ENCODE assay signal across 18 cellular contexts in the genomic region with DNA sequence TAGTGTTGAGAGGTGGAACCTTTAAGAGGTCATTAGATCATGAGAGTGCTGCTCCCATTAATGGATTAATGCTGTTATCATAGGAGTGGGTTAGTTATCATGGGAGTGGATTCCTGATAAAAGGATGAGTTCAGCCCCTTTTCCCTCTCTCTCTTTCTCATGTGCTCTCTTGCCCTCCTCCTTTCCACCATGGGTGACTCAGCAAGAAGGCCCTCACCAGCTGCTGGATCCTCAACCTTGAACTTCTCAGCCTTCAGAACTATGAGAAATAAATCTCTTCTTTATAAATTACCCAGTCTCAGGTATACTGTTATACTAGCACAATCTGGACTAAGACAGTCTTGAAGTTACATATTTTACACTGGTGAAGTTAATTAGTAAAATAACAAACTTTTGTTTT. TPM values are rescaled to one million over a fixed set of nuclear protein-coding genes. Genes with fewer than 3 reads are reported as not detected.
A peak's percentile ranks its signal among the peaks of the same experiment; 100 is the strongest.
DNase-seq lines count a peak whose midpoint lies in the region; ATAC-seq and TF ChIP-seq lines count a peak whose summit lies in the region.
"Had no signal": no experiment of that assay in that cellular context is flagged by ENCODE, and none has a peak within 500 bp of the region (broad histone marks: within the 10 kb centered on the region; RNA-seq: fewer than 3 reads in every experiment).

No MANE protein-coding gene starts in this region.

- intact Hi-C loops in left lung (cut with DNase I) = loop anchor here in 1 of 2 donors (10.0 kb wide), 1 partner anchor 479 kb away; no protein-coding TSS in a partner anchor

- H3K9me3 ChIP-seq in left lung = no peaks in the 10 kb centered on the region

- no peaks in the 10 kb centered on the region for H3K27me3 ChIP-seq in left lung

- H3K27ac ChIP-seq in left lung = no peak overlapping the region
- H3K27ac ChIP-seq: GM23248 had no signal

- no peaks in the 10 kb centered on the region for H3K4me1 ChIP-seq in left lung

- no peak for ATAC-seq in left lung
- ATAC-seq: Panc1, Right ventricle myocardium inferior had no signal

- TF ChIP-seq CTCF in choroid plexus epithelial cell (conservative IDR thresholded peaks at IDR 0.05; ENCODE audit: low read depth, low read length) (no peak), left lung (IDR thresholded peaks at IDR 0.05) (no peak)

- no peak overlapping the region for H3K4me3 ChIP-seq in choroid plexus epithelial cell (ENCODE audit: low read depth, low read length)
- no peak overlapping the region for H3K4me3 ChIP-seq in left lung
- H3K4me3 ChIP-seq: GM23248 had no signal

- DNase-seq in EH (ENCODE audit: low read depth) (peak; percentile 49), M059J (ENCODE audit: low read depth) (peak; percentile 24), choroid plexus epithelial cell (ENCODE audit: low read depth) (peak; percentile 39), kidney tubule cell (ENCODE audit: low spot score) (peak; percentile 15), left lung (no peak), NCI-H2081 (lab: John Stamatoyannopoulos, UW) (no peak), GM19238 (ENCODE audit: insufficient read length, low spot score) (no peak)
- DNase-seq in effector CD8-positive, alpha-beta T cell (lab: John Stamatoyannopoulos, UW) = no peak
- DNase-seq: AML-193, DMS 273 treated with DMSO at 0.1 percent for 48 hours, GM23248, KG1, NCI-H1048, NCI-H146, NCI-H2081 treated with DMSO at 0.1 percent for 48 hours, NCI-H524 had no signal

- H3K36me3 ChIP-seq in left lung = no peaks in the 10 kb centered on the region

RNA-seq across cellular contexts. Expression of a gene that starts 10.0 kb away (rescaled TPM):
- total RNA-seq in M059J (2014; rRNA removed; shearing (Covaris generic)) = 3.0 and 4.4 TPM in 2 replicates
- total RNA-seq in left lung = 10 to 100 TPM; 27.1 to 37.6 TPM

Comparison
In these comparisons a context has a peak if more than half of its experiments do, and no peak if none do; other contexts are left out.
1. DNase-seq: peak in EH (single experiment), M059J (single experiment), choroid plexus epithelial cell (single experiment) and kidney tubule cell (single experiment); none in left lung (0 of 2), NCI-H2081 (0 of 2), GM19238 (single experiment) and effector CD8-positive, alpha-beta T cell (single experiment).